In genomic region chr5:1104327-1105006, GRCh38 we compare ENCODE assay signal across 11 cellular contexts. TPM values are rescaled to one million over a fixed set of nuclear protein-coding genes. Genes with fewer than 3 reads are reported as not detected.
A peak's percentile ranks its signal among the peaks of the same experiment; 100 is the strongest.
DNase-seq lines count a peak whose midpoint lies in the region; ATAC-seq, FAIRE-seq and TF ChIP-seq lines count a peak whose summit lies in the region.
"Had no signal": no experiment of that assay in that cellular context is flagged by ENCODE, and none has a peak within 500 bp of the region (broad histone marks: within the 10 kb centered on the region; RNA-seq: fewer than 3 reads in every experiment).

No MANE protein-coding gene starts in this region.

- no peaks in the 10 kb centered on the region for H3K27me3 Mint-ChIP-seq in activated T-helper 17 cell treated with anti-CD3 and anti-CD28 coated beads, Interleukin-2, amount 50 U/mL, for 72 hours
- peaks cover 2% of the 10 kb centered on the region for H3K27me3 Mint-ChIP-seq in neural progenitor cell (ENCODE audit: insufficient read depth, low read depth)

- H3K79me2 ChIP-seq in neural progenitor cell (ENCODE audit: low read depth), result peaks cover 84% of the 10 kb centered on the region

- peak in 1 of 2 experiments; percentile 59 for DNase-seq in HL-60 (ENCODE audit: low read depth in 1 of 2, low spot score in 1 of 2)
- DNase-seq in neural progenitor cell (ENCODE audit: low spot score), result no peak
- DNase-seq in frontal cortex (ENCODE audit: low spot score in 2 of 2), result no peak
- no peak for DNase-seq in NCI-H2029 (lab: John Stamatoyannopoulos, UW)
- DNase-seq: activated CD4-positive, alpha-beta T cell treated with anti-CD3 and anti-CD28 coated beads for 48 hours had no signal

- peak overlapping the region; percentile 86 for H3K27ac Mint-ChIP-seq in activated T-helper 17 cell treated with anti-CD3 and anti-CD28 coated beads, Interleukin-2, amount 50 U/mL, for 72 hours
- no peak overlapping the region for H3K27ac Mint-ChIP-seq in neural progenitor cell

- FAIRE-seq in frontal cortex (lab: Jason Lieb, UNC), result no peak

- H4K20me1 ChIP-seq in BLaER1, result peaks cover 100% of the 10 kb centered on the region
- peaks cover 97% of the 10 kb centered on the region for H4K20me1 ChIP-seq in neural progenitor cell (ENCODE audit: low read depth)

- H3K36me3 ChIP-seq in BLaER1, result peaks cover under 1% of the 10 kb centered on the region; the same call in 1 of the 2 replicates
- H3K36me3 ChIP-seq in liver (ENCODE audit: control insufficient read depth in 4 of 4, insufficient read depth in 3 of 4, low read depth in 1 of 4, low read length in 3 of 4), result no peaks in the 10 kb centered on the region
- no peaks in the 10 kb centered on the region for H3K36me3 ChIP-seq in neural progenitor cell

- TF ChIP-seq RAD21 in liver (IDR thresholded peaks at IDR 0.05), result no peak

- H3K36me3 Mint-ChIP-seq in activated T-helper 17 cell treated with anti-CD3 and anti-CD28 coated beads, Interleukin-2, amount 50 U/mL, for 72 hours (ENCODE audit: low read depth), result no peaks in the 10 kb centered on the region
- H3K36me3 Mint-ChIP-seq in neural progenitor cell, result no peaks in the 10 kb centered on the region

- TF ChIP-seq CTCF in HL-60 (IDR thresholded peaks at IDR 0.05; ENCODE audit: insufficient read depth, low read length) (no peak), liver (IDR thresholded peaks at IDR 0.05; ENCODE audit: low read depth, low read length, missing input control) (no peak), neural progenitor cell (IDR thresholded peaks at IDR 0.05) (no peak)

- 14% methylated on average over 27 of the region's 27 CpGs for WGBS in liver

- H3K9me3 ChIP-seq in BLaER1, result no peaks in the 10 kb centered on the region
- no peaks in the 10 kb centered on the region for H3K9me3 ChIP-seq in liver (ENCODE audit: control insufficient read depth in 4 of 4, low read length in 3 of 4)
- no peaks in the 10 kb centered on the region for H3K9me3 ChIP-seq in neural progenitor cell (ENCODE audit: low read depth)

- H3K4me2 ChIP-seq in BLaER1, result peak overlapping the region; percentile 94
- no peak overlapping the region for H3K4me2 ChIP-seq in neural progenitor cell

- ATAC-seq in activated T-helper 17 cell treated with anti-CD3 and anti-CD28 coated beads, Interleukin-2, amount 50 U/mL, for 72 hours (replicated peaks), result peak; percentile 59
- ATAC-seq in HG03460 (IDR thresholded peaks at IDR 0.05; ENCODE audit: unreplicated experiment), result no peak

- H3K9ac ChIP-seq in BLaER1, result no peak overlapping the region
- peak overlapping the region; percentile 0 to 52 for H3K9ac ChIP-seq in liver (ENCODE audit: low read depth in 1 of 2, low read length in 2 of 2)
- no peak overlapping the region for H3K9ac ChIP-seq in neural progenitor cell
- H3K9ac ChIP-seq: GM23248 had no signal

- H3K9me3 Mint-ChIP-seq in activated T-helper 17 cell treated with anti-CD3 and anti-CD28 coated beads, Interleukin-2, amount 50 U/mL, for 72 hours, result no peaks in the 10 kb centered on the region
- H3K9me3 Mint-ChIP-seq in neural progenitor cell, result no peaks in the 10 kb centered on the region

- H3K4me3 ChIP-seq in BLaER1 (no peak overlapping the region; the same call in 1 of the 2 replicates), HL-60 (replicated peaks; ENCODE audit: insufficient read depth, low read length) (no peak overlapping the region), liver (ENCODE audit: low read depth in 1 of 3, low read length in 3 of 3) (peak overlapping the region; percentile 41 to 50 (median 43)), neural progenitor cell (no peak overlapping the region)
- H3K4me3 ChIP-seq: GM23248 had no signal

- no peak overlapping the region for H2AFZ ChIP-seq in neural progenitor cell (replicated peaks)
- H2AFZ ChIP-seq: GM23248 had no signal

- H3K4me3 Mint-ChIP-seq in activated T-helper 17 cell treated with anti-CD3 and anti-CD28 coated beads, Interleukin-2, amount 50 U/mL, for 72 hours, result peak overlapping the region; percentile 79
- H3K4me3 Mint-ChIP-seq in neural progenitor cell, result no peak overlapping the region

- H3K27me3 ChIP-seq in BLaER1, result peaks cover 96% of the 10 kb centered on the region
- H3K27me3 ChIP-seq in HL-60 (ENCODE audit: insufficient read depth, poor library complexity, severe bottlenecking), result no peaks in the 10 kb centered on the region
- H3K27me3 ChIP-seq in liver (ENCODE audit: control insufficient read depth in 4 of 4, insufficient read depth in 4 of 4, low read length in 3 of 4), result no peaks in the 10 kb centered on the region
- H3K27me3 ChIP-seq in neural progenitor cell, result no peaks in the 10 kb centered on the region

- H3K27ac ChIP-seq in BLaER1, result peak overlapping the region; percentile 13; the same call in 1 of the 2 replicates
- H3K27ac ChIP-seq in HL-60 (replicated peaks), result peak overlapping the region; percentile 62
- peak overlapping the region; percentile 93 to 96 for H3K27ac ChIP-seq in liver (ENCODE audit: low read depth in 1 of 2, low read length in 2 of 2)
- no peak overlapping the region for H3K27ac ChIP-seq in neural progenitor cell
- H3K27ac ChIP-seq: epithelial cell of prostate, GM23248 had no signal

- peaks cover 35% of the 10 kb centered on the region for H3F3A ChIP-seq in neural progenitor cell (ENCODE audit: low read depth)

- peaks cover 37% of the 10 kb centered on the region for H3K4me1 Mint-ChIP-seq in activated T-helper 17 cell treated with anti-CD3 and anti-CD28 coated beads, Interleukin-2, amount 50 U/mL, for 72 hours
- H3K4me1 Mint-ChIP-seq in neural progenitor cell, result peaks cover 47% of the 10 kb centered on the region

- H3K4me1 ChIP-seq in BLaER1 (peaks cover 100% of the 10 kb centered on the region), liver (ENCODE audit: control insufficient read depth in 4 of 4, insufficient read depth in 4 of 4, low read length in 3 of 4) (peaks cover 36 to 98% (median 76%) of the 10 kb centered on the region in 4 donors), neural progenitor cell (peaks cover 59% of the 10 kb centered on the region)

TF ChIP-seq in liver, 16 proteins besides CTCF, POLR2A, EP300 and RAD21:
- TF ChIP-seq HNF4A (conservative IDR thresholded peaks at IDR 0.05) (no peak), NR2F2 (IDR thresholded peaks at IDR 0.05) (no peak), REST (IDR thresholded peaks at IDR 0.05) (peak; percentile 49)

RNA-seq across cellular contexts. Expression of gene SLC12A7, which starts 7.4 kb away (rescaled TPM):
- total RNA-seq in activated T-helper 17 cell treated with anti-CD3 and anti-CD28 coated beads, Interleukin-2, amount 50 U/mL, for 72 hours, result 10 to 100 TPM; 17.6 to 28.2 TPM
- total RNA-seq in liver (10 to 100 TPM; 27.1 to 64.2 TPM), neural progenitor cell (ENCODE audit: low replicate concordance) (7.5 and 27.3 TPM in 2 replicates), frontal cortex (5.7 TPM)
- 10 to 100 TPM; 12.3 to 30.8 TPM for polyA plus RNA-seq in liver

Comparison
In these comparisons a context has a peak if more than half of its experiments do, and no peak if none do; other contexts are left out.
1. H3K4me3 ChIP-seq: peak in liver (3 of 3); none in BLaER1 (single experiment), HL-60 (single experiment) and neural progenitor cell (single experiment).
2. H3K9ac ChIP-seq: peak in liver (2 of 2); none in BLaER1 (single experiment) and neural progenitor cell (single experiment).